In genomic region chr9:90107021-90107771, GRCh38 we compare ENCODE assay signal across 10 cellular contexts.
A peak's percentile ranks its signal among the peaks of the same experiment; 100 is the strongest.
DNase-seq lines count a peak whose midpoint lies in the region; ATAC-seq, FAIRE-seq and TF ChIP-seq lines count a peak whose summit lies in the region.
"Had no signal": no experiment of that assay in that cellular context is flagged by ENCODE, and none has a peak within 500 bp of the region (broad histone marks: within the 10 kb centered on the region; RNA-seq: fewer than 3 reads in every experiment).

No MANE protein-coding gene starts in this region.

- H3K4me1 ChIP-seq in heart right ventricle = peaks cover 2 to 39% (median 25%) of the 10 kb centered on the region in 9 donors
- peaks cover 0 to 5% of the 10 kb centered on the region in 2 donors for H3K4me1 ChIP-seq in small intestine (ENCODE audit: control insufficient read depth in 2 of 2, insufficient read depth in 1 of 2, low read depth in 1 of 2, low read length in 1 of 2)
- H3K4me1 ChIP-seq: parathyroid adenoma had no signal

- peak; percentile 94 for DNase-seq in LNCaP clone FGC (ENCODE audit: low read depth)
- peak; percentile 24 for DNase-seq in NCI-H748 treated with DMSO at 0.1 percent for 48 hours (lab: John Stamatoyannopoulos, UW)
- DNase-seq in heart right ventricle = peak; percentile 31 to 79
- DNase-seq in small intestine = peak; percentile 79
- no peak for DNase-seq in OCI-M1 (lab: John Stamatoyannopoulos, UW)
- no peak for DNase-seq in RCC 7860 (ENCODE audit: low spot score)
- no peak for DNase-seq in activated CD8-positive, alpha-beta memory T cell treated with anti-CD3 and anti-CD28 coated beads, Interleukin-2, amount 50 U/mL, for 4 hours
- DNase-seq: activated naive CD4-positive, alpha-beta T cell treated with Interleukin-2 at 50 U/mL for 16 hours had no signal

- H3K4me3 ChIP-seq in LNCaP clone FGC (ENCODE audit: low read depth, low read length) (no peak overlapping the region), heart right ventricle (no peak overlapping the region), small intestine (ENCODE audit: low read depth in 1 of 2, low read length in 2 of 2) (no peak overlapping the region)

- TF ChIP-seq CTCF in LNCaP clone FGC (IDR thresholded peaks at IDR 0.05; ENCODE audit: control insufficient read depth, extremely low read depth, insufficient read depth) = no peak
- no peak for TF ChIP-seq CTCF in heart right ventricle (IDR thresholded peaks at IDR 0.05)

- H3K36me3 ChIP-seq in heart right ventricle (no peaks in the 10 kb centered on the region), small intestine (ENCODE audit: control insufficient read depth in 2 of 2, insufficient read depth in 2 of 2, low read length in 2 of 2) (no peaks in the 10 kb centered on the region)

- H3K27me3 ChIP-seq in heart right ventricle = no peaks in the 10 kb centered on the region
- no peaks in the 10 kb centered on the region for H3K27me3 ChIP-seq in small intestine (ENCODE audit: control insufficient read depth in 2 of 2, insufficient read depth in 2 of 2, low read length in 2 of 2)

- 8 to 16% methylated on average over 4 of the region's 4 CpGs for WGBS in heart right ventricle, 2 donors
- WGBS in small intestine, 3 donors = 13 to 35% (median 32%) methylated on average over 4 of the region's 4 CpGs

- intact Hi-C loops in heart right ventricle (cut with DNase I) = loop anchor here in 2 of 10 donors (10.0 kb wide), 2 partner anchors 362 to 432 kb away; no protein-coding TSS in a partner anchor

- FAIRE-seq in small intestine (lab: Jason Lieb, UNC) (no peak), RCC 7860 (lab: Jason Lieb, UNC) (no peak)

- H3K9me3 ChIP-seq in heart right ventricle = peaks cover 0 to 8% (median 0%) of the 10 kb centered on the region in 11 donors
- no peaks in the 10 kb centered on the region for H3K9me3 ChIP-seq in small intestine (ENCODE audit: control insufficient read depth, low read depth)

- H3K27ac ChIP-seq in heart right ventricle (peak overlapping the region; percentile 54 to 90 (median 70)), small intestine (ENCODE audit: low read depth in 1 of 2, low read length in 1 of 2) (no peak overlapping the region)
- H3K27ac ChIP-seq: parathyroid adenoma had no signal

- peak; percentile 75 to 96 (median 90) for ATAC-seq in heart right ventricle
- ATAC-seq in HG03520 (IDR thresholded peaks at IDR 0.05; ENCODE audit: unreplicated experiment) = no peak

Comparison
In these comparisons a context has a peak if more than half of its experiments do, and no peak if none do; other contexts are left out.
1. DNase-seq: peak in LNCaP clone FGC (single experiment), NCI-H748 treated with DMSO at 0.1 percent for 48 hours (single experiment), heart right ventricle (2 of 2) and small intestine (single experiment); none in OCI-M1 (single experiment), RCC 7860 (single experiment) and activated CD8-positive, alpha-beta memory T cell treated with anti-CD3 and anti-CD28 coated beads, Interleukin-2, amount 50 U/mL, for 4 hours (single experiment).
2. H3K27ac ChIP-seq: peak in heart right ventricle (10 of 10); none in small intestine (0 of 2).